In genomic region chr13:32113564-32113963, GRCh38 we compare ENCODE assay signal across 14 cellular contexts.
"Had no signal": no experiment of that assay in that cellular context is flagged by ENCODE, and none has a peak within 500 bp of the region (broad histone marks: within the 10 kb centered on the region; RNA-seq: fewer than 3 reads in every experiment).

No MANE protein-coding gene starts in this region.

- ATAC-seq: left colon; psoas muscle; stimulated activated naive CD8-positive, alpha-beta T cell treated with anti-CD3 and anti-CD28 coated beads, Interleukin-15, amount 100 ng/mL, for 72 hours had no signal

- H3K27me3 ChIP-seq: adrenal gland, esophagus muscularis mucosa, sigmoid colon, spleen had no signal

- H3K4me3 ChIP-seq: adrenal gland, esophagus muscularis mucosa, psoas muscle, sigmoid colon, spleen had no signal

- H3K27me3 Mint-ChIP-seq: activated CD4-positive, alpha-beta memory T cell treated with anti-CD3 and anti-CD28 coated beads for 36 hours; activated T-cell treated with anti-CD3 and anti-CD28 coated beads, Interleukin-2, amount 50 U/mL, for 24 hours; stimulated activated naive CD8-positive, alpha-beta T cell treated with anti-CD3 and anti-CD28 coated beads, Interleukin-15, amount 100 ng/mL, for 72 hours had no signal

- H3K36me3 Mint-ChIP-seq: activated CD4-positive, alpha-beta memory T cell treated with anti-CD3 and anti-CD28 coated beads for 36 hours had no signal

- H3K27ac Mint-ChIP-seq: activated CD4-positive, alpha-beta memory T cell treated with anti-CD3 and anti-CD28 coated beads for 36 hours; stimulated activated naive CD8-positive, alpha-beta T cell treated with anti-CD3 and anti-CD28 coated beads, Interleukin-15, amount 100 ng/mL, for 72 hours had no signal

- H3K36me3 ChIP-seq: adrenal gland, esophagus muscularis mucosa, spleen had no signal

- DNase-seq: activated CD4-positive, alpha-beta memory T cell treated with anti-CD3 and anti-CD28 coated beads for 36 hours; activated naive CD4-positive, alpha-beta T cell treated with anti-CD3 and anti-CD28 coated beads, Interleukin-2, amount 50 U/mL, for 16 hours; activated T-cell treated with anti-CD3 and anti-CD28 coated beads, Interleukin-2, amount 50 U/mL, for 24 hours; adrenal gland; caudate nucleus; left colon; midbrain; psoas muscle; sigmoid colon; spleen; stimulated activated naive CD8-positive, alpha-beta T cell treated with anti-CD3 and anti-CD28 coated beads, Interleukin-15, amount 100 ng/mL, for 72 hours; T1000 had no signal

- H3K9me3 Mint-ChIP-seq: activated CD4-positive, alpha-beta memory T cell treated with anti-CD3 and anti-CD28 coated beads for 36 hours; activated T-cell treated with anti-CD3 and anti-CD28 coated beads, Interleukin-2, amount 50 U/mL, for 24 hours; stimulated activated naive CD8-positive, alpha-beta T cell treated with anti-CD3 and anti-CD28 coated beads, Interleukin-15, amount 100 ng/mL, for 72 hours had no signal

- H3K27ac ChIP-seq: adrenal gland, esophagus muscularis mucosa, psoas muscle, VCaP had no signal

- H3K9me3 ChIP-seq: adrenal gland, esophagus muscularis mucosa, psoas muscle, sigmoid colon, spleen had no signal

- H3K4me3 Mint-ChIP-seq: activated CD4-positive, alpha-beta memory T cell treated with anti-CD3 and anti-CD28 coated beads for 36 hours; activated T-cell treated with anti-CD3 and anti-CD28 coated beads, Interleukin-2, amount 50 U/mL, for 24 hours; stimulated activated naive CD8-positive, alpha-beta T cell treated with anti-CD3 and anti-CD28 coated beads, Interleukin-15, amount 100 ng/mL, for 72 hours had no signal
